8 cellular contexts compared by ENCODE assay signal in the genomic region with DNA sequence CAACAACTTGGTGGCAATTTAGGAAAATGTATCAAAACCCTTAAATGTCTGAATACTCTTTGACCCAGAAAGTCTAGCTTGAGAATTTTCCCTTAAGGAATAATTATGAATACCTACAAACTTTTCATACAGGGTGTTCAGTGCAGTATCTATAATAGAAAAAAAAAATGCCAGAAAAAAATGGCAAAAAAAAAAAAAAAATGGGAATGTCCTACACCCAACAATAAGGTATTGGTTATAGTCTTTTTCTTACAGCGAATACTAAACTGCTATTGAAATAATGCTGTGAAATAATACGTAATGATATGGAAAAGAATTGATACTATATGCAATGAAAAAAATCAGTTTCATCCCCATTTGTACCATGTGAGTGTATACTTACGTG. TPM values are rescaled to one million over a fixed set of nuclear protein-coding genes. Genes with fewer than 3 reads are reported as not detected.
DNase-seq lines count a peak whose midpoint lies in the region; ATAC-seq and TF ChIP-seq lines count a peak whose summit lies in the region.

No MANE protein-coding gene starts in this region.

- no peak for TF ChIP-seq POLR2A in spleen (IDR thresholded peaks at IDR 0.05)

- peaks cover 3% of the 10 kb centered on the region in 2 donors for H3K4me1 ChIP-seq in naive thymus-derived CD4-positive, alpha-beta T cell (ENCODE audit: control insufficient read depth in 2 of 2, insufficient read depth in 2 of 2, low read length in 2 of 2)
- peaks cover 0 to 17% (median 5%) of the 10 kb centered on the region in 6 donors for H3K4me1 ChIP-seq in spleen

- peak overlapping the region; percentile 2 to 83 (median 69) for H3K4me3 Mint-ChIP-seq in IgD-negative memory B cell
- H3K4me3 Mint-ChIP-seq in central memory CD8-positive, alpha-beta T cell = peak overlapping the region; percentile 64
- peak overlapping the region; percentile 15 to 76 (median 62) for H3K4me3 Mint-ChIP-seq in naive thymus-derived CD4-positive, alpha-beta T cell

- CTCF ChIA-PET in naive thymus-derived CD4-positive, alpha-beta T cell (lab: Charles Lee) = interaction anchor here (0.7 to 3.8 kb wide), 20 partner anchors 9 to 231 kb away, joined by 3 to 45 read pairs (median 5); no protein-coding TSS in a partner anchor

- no peaks in the 10 kb centered on the region for H3K9me3 ChIP-seq in naive thymus-derived CD4-positive, alpha-beta T cell (ENCODE audit: control insufficient read depth in 2 of 3, low read length in 3 of 3)
- peaks cover 0 to 3% (median 0%) of the 10 kb centered on the region in 8 donors for H3K9me3 ChIP-seq in spleen

- WGBS in spleen, 5 donors = 93 to 99% (median 95%) methylated on average over 3 of the region's 3 CpGs

- no peaks in the 10 kb centered on the region for H3K9me3 Mint-ChIP-seq in IgD-negative memory B cell
- H3K9me3 Mint-ChIP-seq in central memory CD8-positive, alpha-beta T cell = no peaks in the 10 kb centered on the region
- H3K9me3 Mint-ChIP-seq in naive thymus-derived CD4-positive, alpha-beta T cell = no peaks in the 10 kb centered on the region

- peaks cover 2% of the 10 kb centered on the region for H3K27me3 Mint-ChIP-seq in IgD-negative memory B cell
- H3K27me3 Mint-ChIP-seq in central memory CD8-positive, alpha-beta T cell = no peaks in the 10 kb centered on the region
- peaks cover 0 to 28% (median 0%) of the 10 kb centered on the region in 5 donors for H3K27me3 Mint-ChIP-seq in naive thymus-derived CD4-positive, alpha-beta T cell

- TF ChIP-seq CTCF in AG09309 (IDR thresholded peaks at IDR 0.05; ENCODE audit: control insufficient read depth, insufficient read depth, low read depth, low read length, missing control alignments) (no peak), spleen (IDR thresholded peaks at IDR 0.05 in 8 of 11, conservative IDR thresholded peaks at IDR 0.05 in 3 of 11) (peak in 1 of 11 experiments; percentile 7)

- peaks cover 2% of the 10 kb centered on the region for H3K36me3 Mint-ChIP-seq in IgD-negative memory B cell
- peaks cover 5% of the 10 kb centered on the region for H3K36me3 Mint-ChIP-seq in central memory CD8-positive, alpha-beta T cell (ENCODE audit: insufficient read depth)
- H3K36me3 Mint-ChIP-seq in naive thymus-derived CD4-positive, alpha-beta T cell = peaks cover 0 to 10% (median 0%) of the 10 kb centered on the region in 5 donors

- H3K27ac ChIP-seq in naive thymus-derived CD4-positive, alpha-beta T cell (ENCODE audit: low read depth, low read length) = no peak overlapping the region
- H3K27ac ChIP-seq in spleen = no peak overlapping the region

- H3K27me3 ChIP-seq in naive thymus-derived CD4-positive, alpha-beta T cell (ENCODE audit: control insufficient read depth in 2 of 2, insufficient read depth in 2 of 2, low read length in 2 of 2) = no peaks in the 10 kb centered on the region
- peaks cover 0 to 3% (median 0%) of the 10 kb centered on the region in 7 donors for H3K27me3 ChIP-seq in spleen (replicated peaks in 1 of 7)

- intact Hi-C loops in naive thymus-derived CD4-positive, alpha-beta T cell (cut with micrococcal nuclease) = loop anchor here (2.0 to 5.0 kb wide), 4 partner anchors 67 to 861 kb away; a partner anchor contains a TSS
- intact Hi-C loops in spleen (cut with DNase I; ENCODE audit: low total_unique reads) = no loop called here

- H3K36me3 ChIP-seq in naive thymus-derived CD4-positive, alpha-beta T cell (ENCODE audit: control insufficient read depth in 2 of 3, insufficient read depth in 3 of 3, low read length in 3 of 3) = no peaks in the 10 kb centered on the region
- H3K36me3 ChIP-seq in spleen = peaks cover 0 to 3% (median 0%) of the 10 kb centered on the region in 6 donors

- no peak for ATAC-seq in central memory CD8-positive, alpha-beta T cell (replicated peaks; ENCODE audit: extremely low read depth, poor library complexity, severe bottlenecking)
- no peak for ATAC-seq in naive thymus-derived CD4-positive, alpha-beta T cell

- H3K4me3 ChIP-seq in AG09309 (ENCODE audit: control insufficient read depth, low read depth, low read length) (peak overlapping the region; percentile 12), spleen (peak overlapping the region in 4 of 8 donors; percentile 17 to 62 (median 28))
- peak overlapping the region; percentile 36 for H3K4me3 ChIP-seq in naive thymus-derived CD4-positive, alpha-beta T cell (ENCODE audit: low read length)

- POLR2A ChIA-PET in naive thymus-derived CD4-positive, alpha-beta T cell (lab: Charles Lee) = interaction anchor here (1.0 to 2.1 kb wide), 4 partner anchors 44 to 99 kb away, joined by 3 to 11 read pairs (median 6); a partner anchor contains a TSS

- peaks cover 5 to 33% (median 19%) of the 10 kb centered on the region in 3 donors for H3K4me1 Mint-ChIP-seq in IgD-negative memory B cell
- peaks cover 8% of the 10 kb centered on the region for H3K4me1 Mint-ChIP-seq in central memory CD8-positive, alpha-beta T cell
- peaks cover 6 to 33% (median 22%) of the 10 kb centered on the region in 7 donors for H3K4me1 Mint-ChIP-seq in naive thymus-derived CD4-positive, alpha-beta T cell

- no peak overlapping the region for H3K27ac Mint-ChIP-seq in IgD-negative memory B cell
- no peak overlapping the region for H3K27ac Mint-ChIP-seq in central memory CD8-positive, alpha-beta T cell (ENCODE audit: low read depth)
- H3K27ac Mint-ChIP-seq in naive thymus-derived CD4-positive, alpha-beta T cell = peak overlapping the region in 2 of 9 donors; percentile 48 to 68

- DNase-seq in AG09309 (ENCODE audit: low read depth) (no peak), NCI-H2107 (lab: John Stamatoyannopoulos, UW) (no peak), EL (no peak), spleen (no peak), kidney glomerular epithelial cell (lab: John Stamatoyannopoulos, UW) (no peak)
- DNase-seq in central memory CD8-positive, alpha-beta T cell (ENCODE audit: low spot score in 2 of 2) = no peak
- DNase-seq in naive thymus-derived CD4-positive, alpha-beta T cell = no peak

RNA-seq across cellular contexts. Expression of a gene that starts 44.3 kb away (rescaled TPM):
- polyA plus RNA-seq in IgD-negative memory B cell = 51.9 TPM
- total RNA-seq in naive thymus-derived CD4-positive, alpha-beta T cell = 10 to 100 TPM; 43.3 to 71.9 (median 61.4) TPM
- 10 to 100 TPM; 47.4 to 63.4 TPM for polyA plus RNA-seq in naive thymus-derived CD4-positive, alpha-beta T cell
- 10 to 100 TPM; 39.0 to 54.0 (median 45.2) TPM for total RNA-seq in spleen
- 10 to 100 TPM in 2 of 3 donors, 1 to 10 TPM in 1; 8.8 to 11.5 (median 10.5) TPM for polyA plus RNA-seq in spleen
